In genomic region chr4:153432971-153433752, GRCh38 we compare ENCODE assay signal across 8 cellular contexts. TPM values are rescaled to one million over a fixed set of nuclear protein-coding genes. Genes with fewer than 3 reads are reported as not detected.
A peak's percentile ranks its signal among the peaks of the same experiment; 100 is the strongest.
DNase-seq lines count a peak whose midpoint lies in the region; ATAC-seq and TF ChIP-seq lines count a peak whose summit lies in the region.

No MANE protein-coding gene starts in this region.

- no peak overlapping the region for H3K23ac ChIP-seq in IMR-90 (ENCODE audit: low read depth, low read length)

- H3K27ac ChIP-seq in IMR-90 (ENCODE audit: insufficient read depth, low read length) (no peak overlapping the region), body of pancreas (peak overlapping the region; percentile 33 to 83 (median 76))

- no peaks in the 10 kb centered on the region for H3K79me1 ChIP-seq in IMR-90 (ENCODE audit: low read depth in 1 of 2, low read length in 2 of 2)

- H3K4me3 ChIP-seq in IMR-90 (ENCODE audit: insufficient read depth, low read depth, low read length): no peak overlapping the region
- H3K4me3 ChIP-seq in body of pancreas: no peak overlapping the region

- no peak overlapping the region for H3K14ac ChIP-seq in IMR-90 (replicated peaks; ENCODE audit: low read depth, low read length)

- TF ChIP-seq CTCF in IMR-90 (conservative IDR thresholded peaks at IDR 0.05; ENCODE audit: low read depth, low read length): peak; percentile 50
- peak; percentile 69 to 97 (median 96) for TF ChIP-seq CTCF in body of pancreas (IDR thresholded peaks at IDR 0.05)

- H3K4me1 ChIP-seq in IMR-90 (ENCODE audit: control insufficient read depth, insufficient read depth, low read length) (peaks cover 2% of the 10 kb centered on the region), body of pancreas (peaks cover 10% of the 10 kb centered on the region)

- no peak overlapping the region for H2AK5ac ChIP-seq in IMR-90 (ENCODE audit: low read depth, low read length)

- intact Hi-C loops in IMR-90 (cut with micrococcal nuclease): loop anchor here (1.0 kb wide), 1 partner anchor 141 kb away; no protein-coding TSS in a partner anchor
- intact Hi-C loops in body of pancreas (cut with DNase I): loop anchor here (10.0 kb wide), 1 partner anchor 142 kb away; no protein-coding TSS in a partner anchor

- no TSS peak for BruUV-seq in IMR-90 (replicated peaks; lab: Mats Ljungman, UMichigan)

- peaks cover 5% of the 10 kb centered on the region; the same call in 1 of the 2 replicates for H3K9me1 ChIP-seq in IMR-90 (ENCODE audit: insufficient read depth, low read length)

- dilution Hi-C loops in IMR-90 (cut with HindIII; ENCODE audit: low sequenced_read_pairs, unreplicated experiment): no loop called here

- ATAC-seq in GM21619 (IDR thresholded peaks at IDR 0.05; ENCODE audit: unreplicated experiment) (peak; percentile 92), IMR-90 (ENCODE audit: low read depth) (no peak), body of pancreas (peak; percentile 97)

- H4K5ac ChIP-seq in IMR-90 (ENCODE audit: low read depth, low read length): no peak overlapping the region

- no peak overlapping the region for H2BK120ac ChIP-seq in IMR-90 (ENCODE audit: low read depth, low read length)

- H2AK9ac ChIP-seq in IMR-90 (replicated peaks; ENCODE audit: low read depth, low read length, poor library complexity): no peak overlapping the region

- H2AFZ ChIP-seq in IMR-90 (replicated peaks; ENCODE audit: low read length, poor library complexity): no peak overlapping the region

- H3K36me3 ChIP-seq in IMR-90 (ENCODE audit: control insufficient read depth, insufficient read depth, low read length) (no peaks in the 10 kb centered on the region), body of pancreas (replicated peaks in 1 of 2; ENCODE audit: insufficient read depth in 1 of 2, low read depth in 2 of 2) (no peaks in the 10 kb centered on the region)

- H3K27me3 ChIP-seq in IMR-90 (ENCODE audit: control insufficient read depth, insufficient read depth, low read length): no peaks in the 10 kb centered on the region
- H3K27me3 ChIP-seq in body of pancreas: no peaks in the 10 kb centered on the region

- no peak overlapping the region for H3K4ac ChIP-seq in IMR-90 (ENCODE audit: low read depth, low read length)

- H2BK5ac ChIP-seq in IMR-90 (ENCODE audit: low read depth, low read length, poor library complexity, severe bottlenecking): no peak overlapping the region

- no peak overlapping the region for H3K18ac ChIP-seq in IMR-90 (ENCODE audit: low read depth, low read length)

- WGBS in IMR-90 (ENCODE audit: extremely low coverage in 2 of 2, insufficient read length in 1 of 2), 2 experiments: 93% methylated on average over 9 of the region's 12 CpGs; no CpG with 5 or more reads in 1 of the 2 experiments
- WGBS in body of pancreas, 2 donors: 27 to 40% methylated on average over 12 of the region's 12 CpGs

- TF ChIP-seq POLR2A in IMR-90 (IDR thresholded peaks at IDR 0.05; ENCODE audit: low read depth, low read length) (no peak), body of pancreas (IDR thresholded peaks at IDR 0.05) (peak in 1 of 3 donors; percentile 24)

- POLR2A ChIA-PET in IMR-90 (lab: Charles Lee; ENCODE audit: unreplicated experiment): no interaction called here

- no peak overlapping the region for H4K8ac ChIP-seq in IMR-90 (ENCODE audit: low read depth in 2 of 2, low read length in 2 of 2)

- no peak overlapping the region for H3K56ac ChIP-seq in IMR-90 (ENCODE audit: extremely low read depth, insufficient read depth, low read length)

- no peaks in the 10 kb centered on the region for H3K9me3 ChIP-seq in IMR-90 (ENCODE audit: control insufficient read depth, insufficient read depth, low read length)
- H3K9me3 ChIP-seq in body of pancreas: no peaks in the 10 kb centered on the region

- CTCF ChIA-PET in IMR-90 (lab: Yijun Ruan, JAX): interaction anchor here (0.6 to 1.0 kb wide), 8 partner anchors 10 to 895 kb away, joined by 3 to 8 read pairs (median 4); no protein-coding TSS in a partner anchor

- no peak overlapping the region for H3K9ac ChIP-seq in IMR-90 (ENCODE audit: low read depth, low read length)

- H4K91ac ChIP-seq in IMR-90 (ENCODE audit: insufficient read depth, low read depth, low read length): no peak overlapping the region

- H3K4me2 ChIP-seq in IMR-90 (ENCODE audit: low read depth, low read length): no peak overlapping the region; the same call in 1 of the 2 replicates

- no peaks in the 10 kb centered on the region for H4K20me1 ChIP-seq in IMR-90 (ENCODE audit: insufficient read depth, low read length)

- DNase-seq in GM04504 (ENCODE audit: low read depth) (peak; percentile 76), IMR-90 (peak; percentile 64), T-helper 9 cell (peak; percentile 41), body of pancreas (peak; percentile 87 to 94 (median 90)), kidney tubule cell (ENCODE audit: low spot score) (peak; percentile 61), dedifferentiated amniotic fluid mesenchymal stem cell (ENCODE audit: extremely low spot score) (no peak)
- DNase-seq in stimulated activated CD8-positive, alpha-beta memory T cell treated with anti-CD3 and anti-CD28 coated beads, Interleukin-15, amount 100 ng/mL, for 1 hour (ENCODE audit: low read depth): peak; percentile 24

- in situ Hi-C loops in IMR-90 (cut with MboI; ENCODE audit: low sequenced_read_pairs): no loop called here

- TF ChIP-seq RAD21 in IMR-90 (IDR thresholded peaks at IDR 0.05; ENCODE audit: low read length): peak; percentile 53

- no peak overlapping the region for H2BK20ac ChIP-seq in IMR-90 (ENCODE audit: low read depth, low read length)

- no peak overlapping the region for H2BK15ac ChIP-seq in IMR-90 (ENCODE audit: low read depth, low read length)

TF ChIP-seq in IMR-90, 13 proteins besides CTCF, POLR2A, EP300 and RAD21:
- TF ChIP-seq CHD1 (IDR thresholded peaks at IDR 0.05; ENCODE audit: low read depth, low read length) (no peak), NFE2L2 (IDR thresholded peaks at IDR 0.05; ENCODE audit: low read depth, low read length) (no peak), MXI1 (IDR thresholded peaks at IDR 0.05; ENCODE audit: borderline replicate concordance, low read depth, low read length) (no peak), USF2 (IDR thresholded peaks at IDR 0.05; ENCODE audit: low read depth, low read length) (no peak), MAFK (IDR thresholded peaks at IDR 0.05; ENCODE audit: low read depth, low read length) (no peak), CEBPB (IDR thresholded peaks at IDR 0.05; ENCODE audit: low read depth, low read length) (peak; percentile 74), FOS (IDR thresholded peaks at IDR 0.05; ENCODE audit: low read depth, low read length) (no peak), MAZ (IDR thresholded peaks at IDR 0.05; ENCODE audit: borderline replicate concordance, low read depth, low read length) (no peak), SMC3 (IDR thresholded peaks at IDR 0.05; ENCODE audit: low read depth, low read length) (peak; percentile 47)
- TF ChIP-seq, protein P1, sequence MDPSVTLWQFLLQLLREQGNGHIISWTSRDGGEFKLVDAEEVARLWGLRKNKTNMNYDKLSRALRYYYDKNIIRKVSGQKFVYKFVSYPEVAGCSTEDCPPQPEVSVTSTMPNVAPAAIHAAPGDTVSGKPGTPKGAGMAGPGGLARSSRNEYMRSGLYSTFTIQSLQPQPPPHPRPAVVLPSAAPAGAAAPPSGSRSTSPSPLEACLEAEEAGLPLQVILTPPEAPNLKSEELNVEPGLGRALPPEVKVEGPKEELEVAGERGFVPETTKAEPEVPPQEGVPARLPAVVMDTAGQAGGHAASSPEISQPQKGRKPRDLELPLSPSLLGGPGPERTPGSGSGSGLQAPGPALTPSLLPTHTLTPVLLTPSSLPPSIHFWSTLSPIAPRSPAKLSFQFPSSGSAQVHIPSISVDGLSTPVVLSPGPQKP (IDR thresholded peaks at IDR 0.05; ENCODE audit: borderline replicate concordance, low read depth, low read length): no peak

RNA-seq across cellular contexts. Expression of gene TMEM131L, which starts 33.0 kb away (rescaled TPM):
- total RNA-seq in IMR-90 (2012; rRNA removed) (16.1 and 23.8 TPM in 2 replicates), body of pancreas (10 to 100 TPM; 47.1 to 63.6 TPM)
- polyA plus RNA-seq in IMR-90 (2012; rRNA removed): 8.2 and 8.4 TPM in 2 replicates
- polyA plus RNA-seq in IMR-90 (2012; cell fraction: cytosol; rRNA removed): 3.9 and 4.9 TPM in 2 replicates
- polyA plus RNA-seq in IMR-90 (2012; cell fraction: nucleus; rRNA removed; ENCODE audit: low replicate concordance): 10.1 and 26.3 TPM in 2 replicates
